In genomic region chr14:69191340-69192111, GRCh38 we compare ENCODE assay signal across 8 cellular contexts. TPM values are rescaled to one million over a fixed set of nuclear protein-coding genes. Genes with fewer than 3 reads are reported as not detected.
A peak's percentile ranks its signal among the peaks of the same experiment; 100 is the strongest.
DNase-seq lines count a peak whose midpoint lies in the region; ATAC-seq and TF ChIP-seq lines count a peak whose summit lies in the region.

Gene EXD2, plus strand, starts transcription at chr14:69191498. Its CDS starts 17,973 bp downstream, at chr14:69209471.

- H3K4me3 ChIP-seq in HUES6 (ENCODE audit: low read depth, low read length) (peak within 1 kb of the TSS; percentile 92), esophagus muscularis mucosa (peak within 1 kb of the TSS; percentile 73 to 97 (median 88)), muscle layer of colon (ENCODE audit: low read depth in 1 of 2, low read length in 2 of 2) (peak within 1 kb of the TSS; percentile 84 to 88)

- no peak for TF ChIP-seq EP300 in esophagus muscularis mucosa (IDR thresholded peaks at IDR 0.05)

- H3K27ac ChIP-seq in HUES6 (ENCODE audit: low read depth, low read length) = 0 out of 2 replicates have a peak within 1 kb of the TSS, but pooled peaks have one; percentile 60
- peak within 1 kb of the TSS; percentile 77 to 85 (median 82) for H3K27ac ChIP-seq in esophagus muscularis mucosa (replicated peaks in 1 of 4)
- peak within 1 kb of the TSS; percentile 86 for H3K27ac ChIP-seq in muscle layer of colon (ENCODE audit: low read depth, low read length)

- H3K9me3 ChIP-seq in HUES6 (ENCODE audit: control insufficient read depth, insufficient read depth, low read depth, low read length) = no peaks in the 10 kb centered on the region
- no peaks in the 10 kb centered on the region for H3K9me3 ChIP-seq in esophagus muscularis mucosa
- no peaks in the 10 kb centered on the region for H3K9me3 ChIP-seq in muscle layer of colon (ENCODE audit: low read length)

- WGBS in esophagus muscularis mucosa = 0% methylated on average over 22 of the region's 58 CpGs

- peaks cover 12% of the 10 kb centered on the region for H3K4me1 ChIP-seq in HUES6 (ENCODE audit: control insufficient read depth, insufficient read depth, low read length)
- H3K4me1 ChIP-seq in esophagus muscularis mucosa = peaks cover 0 to 11% (median 11%) of the 10 kb centered on the region in 4 donors
- H3K4me1 ChIP-seq in muscle layer of colon (ENCODE audit: insufficient read depth, low read length) = no peaks in the 10 kb centered on the region

- H3K36me3 ChIP-seq in HUES6 (ENCODE audit: control insufficient read depth, insufficient read depth, low read length) (no peaks in the 10 kb centered on the region), esophagus muscularis mucosa (no peaks in the 10 kb centered on the region), muscle layer of colon (ENCODE audit: insufficient read depth, low read length) (no peaks in the 10 kb centered on the region)

- DNase-seq in COR-L47 (lab: John Stamatoyannopoulos, UW) = peak; percentile 93
- peak; percentile 90 for DNase-seq in OCI-M1 (lab: John Stamatoyannopoulos, UW)
- peak; percentile 82 to 84 for DNase-seq in activated T-cell treated with anti-CD3 and anti-CD28 coated beads, Interleukin-2, amount 50 U/mL, for 48 hours
- peak; percentile 94 for DNase-seq in esophagus muscularis mucosa (ENCODE audit: extremely low spot score)
- peak; percentile 60 for DNase-seq in stimulated activated CD8-positive, alpha-beta memory T cell treated with anti-CD3 and anti-CD28 coated beads, Interleukin-7, amount 100 ng/mL, for 24 hours (ENCODE audit: low read depth)

- no peak for TF ChIP-seq CTCF in esophagus muscularis mucosa (IDR thresholded peaks at IDR 0.05)

- ATAC-seq in GM21381 (IDR thresholded peaks at IDR 0.05; ENCODE audit: unreplicated experiment) = peak; percentile 89

- TF ChIP-seq POLR2A in esophagus muscularis mucosa (IDR thresholded peaks at IDR 0.05; ENCODE audit: low read depth) = no peak

- intact Hi-C loops in esophagus muscularis mucosa (cut with DNase I) = loop anchor here (5.0 kb wide), 1 partner anchor 34 kb away; no protein-coding TSS in a partner anchor

- H3K27me3 ChIP-seq in HUES6 (ENCODE audit: control insufficient read depth, insufficient read depth, low read length) (no peaks in the 10 kb centered on the region), esophagus muscularis mucosa (no peaks in the 10 kb centered on the region), muscle layer of colon (ENCODE audit: control insufficient read depth in 1 of 2, insufficient read depth in 2 of 2, low read length in 2 of 2) (no peaks in the 10 kb centered on the region)

- H3K9ac ChIP-seq in HUES6 (ENCODE audit: low read length) (peak within 1 kb of the TSS; percentile 77), muscle layer of colon (ENCODE audit: low read length) (peak within 1 kb of the TSS; percentile 68)

RNA-seq across cellular contexts. Expression of gene EXD2, which starts in this region (rescaled TPM):
- 10 to 100 TPM; 19.7 to 34.2 (median 28.0) TPM for total RNA-seq in esophagus muscularis mucosa

Comparison
In these comparisons a context has a peak if more than half of its experiments do, and no peak if none do; other contexts are left out.
1. Peak in every context shown above with its lines: DNase-seq, ATAC-seq, H3K4me3 ChIP-seq and H3K27ac ChIP-seq.